ENCODE assay signal across 21 cellular contexts in the genomic region with DNA sequence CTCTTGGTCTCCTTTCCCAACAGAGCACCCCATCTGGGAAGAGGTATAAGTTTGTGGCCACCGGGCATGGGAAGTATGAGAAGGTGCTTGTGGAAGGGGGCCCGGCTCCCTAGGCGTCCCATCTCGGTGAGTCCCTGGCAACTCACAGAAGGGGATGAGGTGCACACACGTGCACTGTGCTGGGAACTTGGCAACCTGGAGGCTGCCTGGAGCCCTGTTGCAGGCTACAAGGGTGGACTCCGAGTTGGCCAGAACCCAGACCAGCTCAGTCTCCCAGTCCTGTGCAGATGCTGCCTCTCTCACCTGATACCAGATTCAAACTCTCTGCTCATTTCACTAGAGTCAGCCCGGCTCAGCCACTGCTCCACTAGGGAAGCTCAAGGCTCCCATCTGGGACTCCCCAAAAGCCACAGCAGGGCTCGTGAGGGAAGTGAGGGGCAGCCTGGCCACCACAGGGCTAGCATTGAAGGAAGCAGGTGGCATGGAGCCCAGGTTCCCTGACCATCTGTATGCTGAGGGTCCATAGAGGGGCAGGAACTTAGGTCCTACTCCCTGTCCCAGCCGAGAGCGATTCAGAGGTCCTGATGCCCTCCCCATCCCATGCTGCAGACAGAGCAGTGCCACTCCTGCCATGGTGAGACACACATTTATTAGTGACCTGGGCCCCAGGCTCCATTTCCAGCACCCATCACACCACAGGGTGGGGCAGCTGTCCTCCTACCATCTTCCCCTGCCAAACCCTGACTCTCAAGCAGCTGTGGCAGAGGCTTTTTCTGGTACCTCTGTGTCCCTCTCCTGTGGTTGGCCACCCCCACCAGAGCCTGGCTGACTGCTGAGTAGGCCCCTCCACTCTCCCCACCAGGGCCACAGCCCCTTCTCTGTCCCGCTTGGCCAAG. TPM values are rescaled to one million over a fixed set of nuclear protein-coding genes. Genes with fewer than 3 reads are reported as not detected.
DNase-seq lines count a peak whose midpoint lies in the region; ATAC-seq and FAIRE-seq lines count a peak whose summit lies in the region.
"Had no signal": no experiment of that assay in that cellular context is flagged by ENCODE, and none has a peak within 500 bp of the region (broad histone marks: within the 10 kb centered on the region; RNA-seq: fewer than 3 reads in every experiment).

No MANE protein-coding gene starts in this region.

- no peak overlapping the region for H3K27ac ChIP-seq in CD8-positive, alpha-beta memory T cell (ENCODE audit: low read depth, low read length)
- H3K27ac ChIP-seq: ascending aorta, VCaP had no signal

- peak overlapping the region; percentile 94 for H3K27ac Mint-ChIP-seq in activated CD4-positive, alpha-beta memory T cell treated with anti-CD3 and anti-CD28 coated beads, Interleukin-2, amount 10 ng/mL, durations not matched to agents 7 days and 5 days
- no peak overlapping the region for H3K27ac Mint-ChIP-seq in activated CD4-positive, alpha-beta memory T cell treated with anti-CD3 and anti-CD28 coated beads for 36 hours
- H3K27ac Mint-ChIP-seq in CD8-positive, alpha-beta memory T cell = peak overlapping the region; percentile 76 to 93 (median 89)
- H3K27ac Mint-ChIP-seq in central memory CD8-positive, alpha-beta T cell (ENCODE audit: low read depth) = peak overlapping the region; percentile 54

- no peaks in the 10 kb centered on the region for H3K9me3 Mint-ChIP-seq in activated CD4-positive, alpha-beta memory T cell treated with anti-CD3 and anti-CD28 coated beads, Interleukin-2, amount 10 ng/mL, durations not matched to agents 7 days and 5 days
- H3K9me3 Mint-ChIP-seq in activated CD4-positive, alpha-beta memory T cell treated with anti-CD3 and anti-CD28 coated beads for 36 hours = no peaks in the 10 kb centered on the region
- no peaks in the 10 kb centered on the region for H3K9me3 Mint-ChIP-seq in CD8-positive, alpha-beta memory T cell
- H3K9me3 Mint-ChIP-seq in central memory CD8-positive, alpha-beta T cell = no peaks in the 10 kb centered on the region

- no peaks in the 10 kb centered on the region for H3K27me3 Mint-ChIP-seq in activated CD4-positive, alpha-beta memory T cell treated with anti-CD3 and anti-CD28 coated beads, Interleukin-2, amount 10 ng/mL, durations not matched to agents 7 days and 5 days
- H3K27me3 Mint-ChIP-seq in activated CD4-positive, alpha-beta memory T cell treated with anti-CD3 and anti-CD28 coated beads for 36 hours = no peaks in the 10 kb centered on the region
- no peaks in the 10 kb centered on the region for H3K27me3 Mint-ChIP-seq in CD8-positive, alpha-beta memory T cell
- H3K27me3 Mint-ChIP-seq in central memory CD8-positive, alpha-beta T cell = no peaks in the 10 kb centered on the region

- H3K4me1 Mint-ChIP-seq in activated CD4-positive, alpha-beta memory T cell treated with anti-CD3 and anti-CD28 coated beads, Interleukin-2, amount 10 ng/mL, durations not matched to agents 7 days and 5 days = peaks cover 37% of the 10 kb centered on the region
- H3K4me1 Mint-ChIP-seq in activated CD4-positive, alpha-beta memory T cell treated with anti-CD3 and anti-CD28 coated beads for 36 hours (ENCODE audit: low read depth) = peaks cover 14% of the 10 kb centered on the region
- H3K4me1 Mint-ChIP-seq in CD8-positive, alpha-beta memory T cell = peaks cover 22 to 56% (median 24%) of the 10 kb centered on the region in 3 donors
- peaks cover 16% of the 10 kb centered on the region for H3K4me1 Mint-ChIP-seq in central memory CD8-positive, alpha-beta T cell

- intact Hi-C loops in activated CD4-positive, alpha-beta memory T cell treated with anti-CD3 and anti-CD28 coated beads for 36 hours (cut with micrococcal nuclease) = loop anchor here (2.0 kb wide), 1 partner anchor 43 kb away; no protein-coding TSS in a partner anchor
- intact Hi-C loops in posterior vena cava (cut with DNase I) = loop anchor here in 1 of 2 donors (10.0 kb wide), 1 partner anchor 267 kb away; no protein-coding TSS in a partner anchor

- H3K36me3 ChIP-seq in CD8-positive, alpha-beta memory T cell (ENCODE audit: insufficient read depth, low read length) = peaks cover 36% of the 10 kb centered on the region

- peaks cover 39% of the 10 kb centered on the region for H3K4me1 ChIP-seq in CD8-positive, alpha-beta memory T cell (ENCODE audit: insufficient read depth, low read length)
- H3K4me1 ChIP-seq: ascending aorta had no signal

- no peak for DNase-seq in activated CD4-positive, alpha-beta memory T cell treated with anti-CD3 and anti-CD28 coated beads, Interleukin-2, amount 10 ng/mL, durations not matched to agents 7 days and 5 days
- no peak for DNase-seq in activated CD4-positive, alpha-beta memory T cell treated with anti-CD3 and anti-CD28 coated beads for 36 hours
- DNase-seq in CD8-positive, alpha-beta memory T cell = peak in 1 of 5 donors; percentile 45
- no peak for DNase-seq in central memory CD8-positive, alpha-beta T cell (ENCODE audit: low spot score in 2 of 2)
- DNase-seq in posterior vena cava (ENCODE audit: low spot score) (peak; percentile 73), NCI-H2081 (lab: John Stamatoyannopoulos, UW) (no peak), NCI-H2196 (lab: John Stamatoyannopoulos, UW; ENCODE audit: unreplicated experiment) (no peak), GM19239 (ENCODE audit: insufficient read length, low spot score) (no peak)
- DNase-seq: GF-D8, hippocampal formation, Kasumi-1, left cardiac atrium, NCI-H1694 treated with DMSO at 0.1 percent for 48 hours had no signal

- H3K4me3 Mint-ChIP-seq in activated CD4-positive, alpha-beta memory T cell treated with anti-CD3 and anti-CD28 coated beads, Interleukin-2, amount 10 ng/mL, durations not matched to agents 7 days and 5 days = no peak overlapping the region
- H3K4me3 Mint-ChIP-seq in activated CD4-positive, alpha-beta memory T cell treated with anti-CD3 and anti-CD28 coated beads for 36 hours = no peak overlapping the region
- peak overlapping the region in 1 of 7 donors; percentile 86 for H3K4me3 Mint-ChIP-seq in CD8-positive, alpha-beta memory T cell
- no peak overlapping the region for H3K4me3 Mint-ChIP-seq in central memory CD8-positive, alpha-beta T cell

- no peak for FAIRE-seq in GM19239 (lab: Jason Lieb, UNC)

- CTCF ChIA-PET in activated CD4-positive, alpha-beta memory T cell treated with anti-CD3 and anti-CD28 coated beads, Interleukin-2, amount 10 ng/mL, durations not matched to agents 7 days and 5 days (lab: Charles Lee) = interaction anchor here (1.6 kb wide), 1 partner anchor 194 kb away, joined by 4 read pairs; no protein-coding TSS in a partner anchor
- CTCF ChIA-PET in activated CD4-positive, alpha-beta memory T cell treated with anti-CD3 and anti-CD28 coated beads for 36 hours (lab: Charles Lee) = no interaction called here
- CTCF ChIA-PET in CD8-positive, alpha-beta memory T cell (lab: Charles Lee) = interaction anchor here (1.0 to 2.1 kb wide), 2 partner anchors 54 to 264 kb away, joined by 3 to 5 read pairs; no protein-coding TSS in a partner anchor

- H3K4me3 ChIP-seq in CD8-positive, alpha-beta memory T cell (ENCODE audit: low read length) = no peak overlapping the region
- H3K4me3 ChIP-seq: ascending aorta had no signal

- no peak for ATAC-seq in central memory CD8-positive, alpha-beta T cell (replicated peaks; ENCODE audit: extremely low read depth, poor library complexity, severe bottlenecking)
- ATAC-seq: left cardiac atrium had no signal

- H3K9me3 ChIP-seq in CD8-positive, alpha-beta memory T cell (ENCODE audit: low read length) = no peaks in the 10 kb centered on the region
- H3K9me3 ChIP-seq: ascending aorta had no signal

- no peaks in the 10 kb centered on the region for H3K27me3 ChIP-seq in CD8-positive, alpha-beta memory T cell (ENCODE audit: insufficient read depth, low read length, poor library complexity, severe bottlenecking)
- H3K27me3 ChIP-seq: ascending aorta had no signal

- H3K36me3 Mint-ChIP-seq in activated CD4-positive, alpha-beta memory T cell treated with anti-CD3 and anti-CD28 coated beads, Interleukin-2, amount 10 ng/mL, durations not matched to agents 7 days and 5 days (ENCODE audit: low read depth) = peaks cover 33% of the 10 kb centered on the region
- H3K36me3 Mint-ChIP-seq in activated CD4-positive, alpha-beta memory T cell treated with anti-CD3 and anti-CD28 coated beads for 36 hours = peaks cover 7% of the 10 kb centered on the region
- H3K36me3 Mint-ChIP-seq in CD8-positive, alpha-beta memory T cell = peaks cover 0 to 16% (median 0%) of the 10 kb centered on the region in 3 donors
- H3K36me3 Mint-ChIP-seq in central memory CD8-positive, alpha-beta T cell (ENCODE audit: insufficient read depth) = peaks cover 14% of the 10 kb centered on the region

- POLR2A ChIA-PET in activated CD4-positive, alpha-beta memory T cell treated with anti-CD3 and anti-CD28 coated beads, Interleukin-2, amount 10 ng/mL, durations not matched to agents 7 days and 5 days (lab: Charles Lee) = interaction anchor here (1.5 to 5.6 kb wide), 5 partner anchors 10 to 61 kb away, joined by 4 to 67 read pairs (median 36); a partner anchor contains a TSS
- POLR2A ChIA-PET in activated CD4-positive, alpha-beta memory T cell treated with anti-CD3 and anti-CD28 coated beads for 36 hours (lab: Charles Lee) = no interaction called here
- POLR2A ChIA-PET in CD8-positive, alpha-beta memory T cell (lab: Charles Lee) = no interaction called here

RNA-seq across cellular contexts. Expression of a gene that starts 4.0 kb away (rescaled TPM):
- total RNA-seq in activated CD4-positive, alpha-beta memory T cell treated with anti-CD3 and anti-CD28 coated beads, Interleukin-2, amount 10 ng/mL, durations not matched to agents 7 days and 5 days = under 1 TPM; 0.08 TPM
- total RNA-seq in activated CD4-positive, alpha-beta memory T cell treated with anti-CD3 and anti-CD28 coated beads for 36 hours = under 1 TPM in 1 of 2 experiments, not detected in 1; 0.07 TPM
- total RNA-seq in CD8-positive, alpha-beta memory T cell = not detected
- polyA plus RNA-seq in CD8-positive, alpha-beta memory T cell = 0.17 TPM
- total RNA-seq in posterior vena cava = under 1 TPM in 1 of 2 donors, not detected in 1; 0.14 TPM
- total RNA-seq: ascending aorta, dermis microvascular lymphatic vessel endothelial cell, fibroblast of lung, NCI-H460, OCI-LY7, SK-MEL-5, temporal lobe had no signal
- polyA plus RNA-seq: fibroblast of lung had no signal

RNA-seq across cellular contexts. Expression of a gene that starts 31.8 kb away (rescaled TPM):
- total RNA-seq in activated CD4-positive, alpha-beta memory T cell treated with anti-CD3 and anti-CD28 coated beads, Interleukin-2, amount 10 ng/mL, durations not matched to agents 7 days and 5 days = 1 to 10 TPM; 6.6 to 9.7 TPM
- 1 to 10 TPM; 6.0 to 6.8 TPM for total RNA-seq in activated CD4-positive, alpha-beta memory T cell treated with anti-CD3 and anti-CD28 coated beads for 36 hours
- total RNA-seq in CD8-positive, alpha-beta memory T cell = 1 to 10 TPM; 1.4 to 1.6 TPM
- polyA plus RNA-seq in CD8-positive, alpha-beta memory T cell = not detected
- total RNA-seq in posterior vena cava = 10 to 100 TPM; 17.9 to 45.3 TPM
- total RNA-seq: dermis microvascular lymphatic vessel endothelial cell, fibroblast of lung, NCI-H460, SK-MEL-5, temporal lobe had no signal
- polyA plus RNA-seq: fibroblast of lung had no signal

RNA-seq across cellular contexts. Expression of a gene that starts 34.8 kb away (rescaled TPM):
- total RNA-seq in activated CD4-positive, alpha-beta memory T cell treated with anti-CD3 and anti-CD28 coated beads, Interleukin-2, amount 10 ng/mL, durations not matched to agents 7 days and 5 days = 100 to 1,000 TPM; 590 TPM
- total RNA-seq in activated CD4-positive, alpha-beta memory T cell treated with anti-CD3 and anti-CD28 coated beads for 36 hours = 100 to 1,000 TPM; 179 to 181 TPM
- total RNA-seq in CD8-positive, alpha-beta memory T cell = 100 to 1,000 TPM; 226 to 230 TPM
- polyA plus RNA-seq in CD8-positive, alpha-beta memory T cell = 496 TPM
- 100 to 1,000 TPM in 1 of 2 donors, 10 to 100 TPM in 1; 39.1 to 122 TPM for total RNA-seq in posterior vena cava
- total RNA-seq: NCI-H460, SK-MEL-5 had no signal

RNA-seq across cellular contexts. Expression of a gene that starts 48.9 kb away (rescaled TPM):
- under 1 TPM; 0.38 to 0.60 TPM for total RNA-seq in activated CD4-positive, alpha-beta memory T cell treated with anti-CD3 and anti-CD28 coated beads, Interleukin-2, amount 10 ng/mL, durations not matched to agents 7 days and 5 days
- total RNA-seq in activated CD4-positive, alpha-beta memory T cell treated with anti-CD3 and anti-CD28 coated beads for 36 hours = not detected
- under 1 TPM in 1 of 2 experiments, not detected in 1; 0.33 TPM for total RNA-seq in CD8-positive, alpha-beta memory T cell
- not detected for polyA plus RNA-seq in CD8-positive, alpha-beta memory T cell
- total RNA-seq in posterior vena cava = 1 to 10 TPM; 1.0 to 1.3 TPM
- total RNA-seq: ascending aorta, dermis microvascular lymphatic vessel endothelial cell, fibroblast of lung, NCI-H460, SK-MEL-5, temporal lobe had no signal
- polyA plus RNA-seq: fibroblast of lung had no signal

RNA-seq across cellular contexts. Expression of a gene that starts 52.9 kb away (rescaled TPM):
- not detected for total RNA-seq in activated CD4-positive, alpha-beta memory T cell treated with anti-CD3 and anti-CD28 coated beads, Interleukin-2, amount 10 ng/mL, durations not matched to agents 7 days and 5 days
- total RNA-seq in activated CD4-positive, alpha-beta memory T cell treated with anti-CD3 and anti-CD28 coated beads for 36 hours = not detected
- not detected for total RNA-seq in CD8-positive, alpha-beta memory T cell
- polyA plus RNA-seq in CD8-positive, alpha-beta memory T cell = not detected
- not detected for total RNA-seq in posterior vena cava
- total RNA-seq: ascending aorta, fibroblast of lung, left cardiac atrium, NCI-H460, OCI-LY7, SK-MEL-5, temporal lobe had no signal
- polyA plus RNA-seq: fibroblast of lung had no signal
